Comparison of ENCODE assay signal across 17 cellular contexts in genomic region chr2:164847966-164848365, GRCh38. TPM values are rescaled to one million over a fixed set of nuclear protein-coding genes. Genes with fewer than 3 reads are reported as not detected.
A peak's percentile ranks its signal among the peaks of the same experiment; 100 is the strongest.
DNase-seq lines count a peak whose midpoint lies in the region; ATAC-seq and TF ChIP-seq lines count a peak whose summit lies in the region.
"Had no signal": no experiment of that assay in that cellular context is flagged by ENCODE, and none has a peak within 500 bp of the region (broad histone marks: within the 10 kb centered on the region; RNA-seq: fewer than 3 reads in every experiment).

No MANE protein-coding gene starts in this region.

- WGBS in prostate gland: 39% methylated on average over 1 of the region's 1 CpG

- peaks cover 0 to 2% (median 0%) of the 10 kb centered on the region in 4 donors for H3K4me1 Mint-ChIP-seq in CD4-positive, alpha-beta memory T cell
- H3K4me1 Mint-ChIP-seq: naive thymus-derived CD4-positive, alpha-beta T cell had no signal

- DNase-seq in MG63 (peak; percentile 38), NCI-H82 (lab: John Stamatoyannopoulos, UW) (peak; percentile 84), epithelial cell of esophagus (ENCODE audit: low read depth) (peak; percentile 89), prostate gland (ENCODE audit: low spot score) (peak; percentile 64), anterior cingulate cortex (lab: John Stamatoyannopoulos, UW) (no peak), midbrain (lab: John Stamatoyannopoulos, UW) (no peak)
- no peak for DNase-seq in CD4-positive, alpha-beta memory T cell
- DNase-seq: activated T-cell treated with anti-CD3 and anti-CD28 coated beads for 4 hours; glutamatergic neuron; naive thymus-derived CD4-positive, alpha-beta T cell; NCI-H526; stimulated activated CD4-positive, alpha-beta T cell treated with anti-CD3 and anti-CD28 coated beads, Interleukin-15, amount 100 ng/mL, for 24 hours; T-helper 2 cell had no signal

- TF ChIP-seq POLR2A in prostate gland (IDR thresholded peaks at IDR 0.05): no peak

- ATAC-seq in HG03097 (IDR thresholded peaks at IDR 0.05; ENCODE audit: low FRiP score, unreplicated experiment): no peak
- ATAC-seq: activated naive CD4-positive, alpha-beta T cell treated with anti-CD3 and anti-CD28 coated beads, Interleukin-2, amount 50 U/mL, for 72 hours; naive thymus-derived CD4-positive, alpha-beta T cell had no signal

- H3K36me3 Mint-ChIP-seq in CD4-positive, alpha-beta memory T cell: no peaks in the 10 kb centered on the region
- H3K36me3 Mint-ChIP-seq: activated naive CD4-positive, alpha-beta T cell treated with anti-CD3 and anti-CD28 coated beads, Interleukin-2, amount 50 U/mL, for 72 hours; naive thymus-derived CD4-positive, alpha-beta T cell had no signal

- no peaks in the 10 kb centered on the region for H3K4me1 ChIP-seq in prostate gland (replicated peaks)
- no peaks in the 10 kb centered on the region for H3K4me1 ChIP-seq in CD4-positive, alpha-beta memory T cell (ENCODE audit: insufficient read depth, low read length)

- peaks cover 9 to 13% of the 10 kb centered on the region in 2 donors for H3K27me3 Mint-ChIP-seq in CD4-positive, alpha-beta memory T cell

- no peak overlapping the region for H3K27ac Mint-ChIP-seq in CD4-positive, alpha-beta memory T cell
- H3K27ac Mint-ChIP-seq: activated naive CD4-positive, alpha-beta T cell treated with anti-CD3 and anti-CD28 coated beads, Interleukin-2, amount 50 U/mL, for 72 hours; naive thymus-derived CD4-positive, alpha-beta T cell had no signal

- H3K9me3 ChIP-seq in MG63: no peaks in the 10 kb centered on the region
- no peaks in the 10 kb centered on the region for H3K9me3 ChIP-seq in prostate gland
- no peaks in the 10 kb centered on the region for H3K9me3 ChIP-seq in CD4-positive, alpha-beta memory T cell (ENCODE audit: control insufficient read depth in 1 of 2, low read length in 2 of 2)
- H3K9me3 ChIP-seq: suprapubic skin had no signal

- CTCF ChIA-PET in CD4-positive, alpha-beta memory T cell (lab: Charles Lee; ENCODE audit: partially characterized antibody): no interaction called here

- H3K36me3 ChIP-seq in MG63 (no peaks in the 10 kb centered on the region), prostate gland (no peaks in the 10 kb centered on the region)
- H3K36me3 ChIP-seq in CD4-positive, alpha-beta memory T cell (ENCODE audit: insufficient read depth, low read length): no peaks in the 10 kb centered on the region
- H3K36me3 ChIP-seq: cardiac muscle cell, suprapubic skin had no signal

- peak overlapping the region; percentile 4 to 29 for H3K27ac ChIP-seq in prostate gland
- H3K27ac ChIP-seq in CD4-positive, alpha-beta memory T cell (ENCODE audit: low read depth, low read length): no peak overlapping the region
- H3K27ac ChIP-seq: cardiac muscle cell, suprapubic skin had no signal

- H3K27me3 ChIP-seq in MG63 (no peaks in the 10 kb centered on the region), prostate gland (replicated peaks; ENCODE audit: insufficient read depth) (no peaks in the 10 kb centered on the region)
- H3K27me3 ChIP-seq in CD4-positive, alpha-beta memory T cell (ENCODE audit: insufficient read depth, low read length): no peaks in the 10 kb centered on the region
- H3K27me3 ChIP-seq: cardiac muscle cell, suprapubic skin had no signal

- POLR2A ChIA-PET in CD4-positive, alpha-beta memory T cell (lab: Charles Lee; ENCODE audit: partially characterized antibody): no interaction called here

- no peak overlapping the region for H3K4me3 Mint-ChIP-seq in CD4-positive, alpha-beta memory T cell
- H3K4me3 Mint-ChIP-seq: naive thymus-derived CD4-positive, alpha-beta T cell had no signal

- no peak for TF ChIP-seq CTCF in epithelial cell of esophagus (IDR thresholded peaks at IDR 0.05; ENCODE audit: insufficient read depth, low read depth, low read length, missing control alignments)
- TF ChIP-seq CTCF in prostate gland (IDR thresholded peaks at IDR 0.05): no peak

- no peak overlapping the region for H3K4me3 ChIP-seq in MG63
- no peak overlapping the region for H3K4me3 ChIP-seq in epithelial cell of esophagus (ENCODE audit: low read length)
- no peak overlapping the region for H3K4me3 ChIP-seq in prostate gland
- no peak overlapping the region for H3K4me3 ChIP-seq in CD4-positive, alpha-beta memory T cell (ENCODE audit: low read length in 2 of 2)
- H3K4me3 ChIP-seq: cardiac muscle cell, suprapubic skin had no signal

- intact Hi-C loops in prostate gland (cut with DNase I): no loop called here
- intact Hi-C loops in CD4-positive, alpha-beta memory T cell (cut with micrococcal nuclease): no loop called here

- peaks cover 0 to 7% (median 0%) of the 10 kb centered on the region in 8 donors for H3K9me3 Mint-ChIP-seq in CD4-positive, alpha-beta memory T cell
- H3K9me3 Mint-ChIP-seq: activated naive CD4-positive, alpha-beta T cell treated with anti-CD3 and anti-CD28 coated beads, Interleukin-2, amount 50 U/mL, for 72 hours; naive thymus-derived CD4-positive, alpha-beta T cell had no signal

RNA-seq across cellular contexts. Expression of gene COBLL1, which starts 6.3 kb away (rescaled TPM):
- 0.89 and 21.0 TPM in 2 replicates for total RNA-seq in MG63 (2014; rRNA removed; shearing (Covaris generic); ENCODE audit: low replicate concordance)
- 10 to 100 TPM; 52.1 to 82.8 TPM for total RNA-seq in prostate gland
- not detected for total RNA-seq in CD4-positive, alpha-beta memory T cell
- polyA plus RNA-seq in CD4-positive, alpha-beta memory T cell: under 1 TPM in 1 of 2 donors, not detected in 1; 0.42 TPM

Comparison
In these comparisons a context has a peak if more than half of its experiments do, and no peak if none do; other contexts are left out.
1. DNase-seq: peak in MG63 (single experiment), NCI-H82 (single experiment), epithelial cell of esophagus (single experiment) and prostate gland (single experiment); none in CD4-positive, alpha-beta memory T cell (0 of 5), anterior cingulate cortex (0 of 58) and midbrain (single experiment).